ENCODE assay signal across 21 cellular contexts in the genomic region with DNA sequence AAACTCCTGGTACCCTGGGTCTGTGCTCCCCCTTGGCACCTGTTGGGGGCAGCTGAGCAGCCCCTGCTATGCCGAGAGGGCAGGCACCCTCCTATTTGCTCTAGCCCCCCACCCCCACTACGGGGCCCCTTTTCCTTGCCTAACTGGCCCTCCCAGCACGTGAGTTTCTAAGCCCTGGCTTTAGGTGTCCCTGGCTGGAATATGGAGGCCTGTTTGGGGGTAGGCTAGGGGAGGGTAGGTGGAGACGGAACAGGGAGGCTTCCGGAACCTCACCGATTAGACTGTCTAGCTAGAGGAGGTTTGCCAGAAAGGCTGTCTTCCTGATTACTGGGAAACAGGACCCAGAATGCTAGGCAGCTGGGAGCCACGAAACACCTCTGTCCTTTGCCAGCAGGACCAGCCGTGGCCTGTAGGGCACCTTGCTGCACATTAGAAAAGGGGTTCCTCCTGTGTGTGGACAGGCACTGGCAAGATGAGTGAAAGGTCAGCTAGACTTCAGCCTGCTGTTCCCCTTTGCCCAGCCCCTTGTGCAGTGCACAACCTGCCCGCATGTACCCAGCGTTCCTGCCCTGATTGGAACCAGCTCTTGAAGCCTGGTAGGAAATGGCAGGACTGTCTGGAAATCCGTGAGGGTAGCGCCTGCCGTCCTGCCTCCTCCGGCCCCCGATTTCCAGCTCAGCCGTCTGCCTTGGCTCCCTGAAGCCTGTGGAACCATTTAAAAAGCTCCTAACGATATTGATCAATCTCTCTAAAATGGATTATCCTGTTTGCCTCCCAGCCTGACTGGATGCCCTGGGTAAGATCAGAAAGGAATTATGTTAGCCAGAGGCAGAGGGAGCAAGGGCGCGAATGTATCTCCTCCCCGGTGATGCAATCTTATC.
DNase-seq lines count a peak whose midpoint lies in the region; ATAC-seq, FAIRE-seq and TF ChIP-seq lines count a peak whose summit lies in the region.
"Had no signal": no experiment of that assay in that cellular context is flagged by ENCODE, and none has a peak within 500 bp of the region (broad histone marks: within the 10 kb centered on the region; RNA-seq: fewer than 3 reads in every experiment).

No MANE protein-coding gene starts in this region.

- peaks cover 3% of the 10 kb centered on the region; the same call in 1 of the 3 replicates for H3K36me3 ChIP-seq in K562 (ENCODE audit: control insufficient read depth, insufficient read depth, low read length)
- no peaks in the 10 kb centered on the region for H3K36me3 ChIP-seq in right lobe of liver
- H3K36me3 ChIP-seq: prostate gland, tibial nerve had no signal

- FAIRE-seq in A549 (lab: Jason Lieb, UNC), result no peak
- FAIRE-seq in K562 (lab: Jason Lieb, UNC), result peak; percentile 11

- TF ChIP-seq POLR2A in A549 (IDR thresholded peaks at IDR 0.05; ENCODE audit: low read length) (no peak), K562 (conservative IDR thresholded peaks at IDR 0.05) (no peak), right lobe of liver (IDR thresholded peaks at IDR 0.05) (peak; percentile 38)

- no peak overlapping the region for H2AK5ac ChIP-seq in H9 (ENCODE audit: insufficient read length, low read length)

- intact Hi-C loops in K562 (cut with micrococcal nuclease) (no loop called here), right lobe of liver (cut with DNase I) (no loop called here)

- H3K4me1 ChIP-seq in A549 (peaks cover 11% of the 10 kb centered on the region), H9 (ENCODE audit: insufficient read depth, low read length) (peaks cover 3% of the 10 kb centered on the region; the same call in 1 of the 2 replicates), K562 (replicated peaks in 1 of 2; ENCODE audit: control insufficient read depth in 2 of 2, insufficient read depth in 2 of 2, low read length in 2 of 2) (peaks cover 55 to 84% of the 10 kb centered on the region in 2 experiments), right lobe of liver (peaks cover 0 to 49% (median 19%) of the 10 kb centered on the region in 4 donors)
- H3K4me1 ChIP-seq: prostate gland had no signal

- H3K27ac Mint-ChIP-seq in H9, result 0 out of 7 replicates have a peak overlapping the region, but pooled peaks of 1 of the 3 experiments have one; percentile 8
- H3K27ac Mint-ChIP-seq: activated CD4-positive, alpha-beta T cell treated with anti-CD3 and anti-CD28 coated beads for 36 hours; activated CD8-positive, alpha-beta memory T cell treated with anti-CD3 and anti-CD28 coated beads, Interleukin-2, amount 10 ng/mL, durations not matched to agents 7 days and 5 days had no signal

- H3K36me3 Mint-ChIP-seq in H9 (ENCODE audit: insufficient read depth in 1 of 3, low read depth in 3 of 3), result no peaks in the 10 kb centered on the region; a peak in 1 of 7 replicates
- H3K36me3 Mint-ChIP-seq: activated CD8-positive, alpha-beta memory T cell treated with anti-CD3 and anti-CD28 coated beads, Interleukin-2, amount 10 ng/mL, durations not matched to agents 7 days and 5 days; CD4-positive, alpha-beta memory T cell; naive thymus-derived CD8-positive, alpha-beta T cell had no signal

- no peak for TF ChIP-seq EP300 in A549 (IDR thresholded peaks at IDR 0.05)
- no peak for TF ChIP-seq EP300 in K562 (IDR thresholded peaks at IDR 0.05; ENCODE audit: low read length)

- H3K9ac ChIP-seq in H9 (ENCODE audit: extremely low read depth, insufficient read length, low read length), result no peak overlapping the region
- H3K9ac ChIP-seq in K562 (ENCODE audit: insufficient read depth in 1 of 2, low read depth in 2 of 2, low read length in 2 of 2), result peak overlapping the region; percentile 42 to 57

- H3K23ac ChIP-seq in H9 (ENCODE audit: insufficient read length, low read depth, low read length), result no peak overlapping the region

- no peak overlapping the region for H3K4me3 Mint-ChIP-seq in H9
- H3K4me3 Mint-ChIP-seq: activated CD4-positive, alpha-beta T cell treated with anti-CD3 and anti-CD28 coated beads for 36 hours; activated CD8-positive, alpha-beta memory T cell treated with anti-CD3 and anti-CD28 coated beads, Interleukin-2, amount 10 ng/mL, durations not matched to agents 7 days and 5 days; CD4-positive, alpha-beta memory T cell; naive thymus-derived CD8-positive, alpha-beta T cell had no signal

- no peak overlapping the region for H3K18ac ChIP-seq in H9 (ENCODE audit: insufficient read length, low read depth, low read length)

- H2AFZ ChIP-seq in H9 (ENCODE audit: low read length) (no peak overlapping the region), K562 (ENCODE audit: low read depth, low read length) (no peak overlapping the region; the same call in 1 of the 2 replicates)

- no peaks in the 10 kb centered on the region for H3K79me1 ChIP-seq in H9 (ENCODE audit: insufficient read depth, low read depth, low read length, poor library complexity, severe bottlenecking)

- CTCF ChIA-PET in A549 (lab: Yijun Ruan, JAX), result interaction anchor here (0.7 to 4.5 kb wide), 17 partner anchors 9 to 135 kb away, joined by 3 to 47 read pairs (median 6); no protein-coding TSS in a partner anchor
- CTCF ChIA-PET in K562 (lab: Yijun Ruan, JAX; ENCODE audit: low intra/inter-chr PET ratio), result interaction anchor here (0.7 kb wide), 1 partner anchor 189 kb away, joined by 3 read pairs; no protein-coding TSS in a partner anchor

- 88% methylated on average over 18 of the region's 20 CpGs for WGBS in A549 (ENCODE audit: missing lambda C conversion rate)
- no CpG with 5 or more reads among the region's 20 CpGs for WGBS in H9 (ENCODE audit: extremely low coverage, insufficient read length, low lambda C conversion rate)
- WGBS in K562 (ENCODE audit: insufficient coverage, low coverage, missing lambda C conversion rate), result 72% methylated on average over 20 of the region's 20 CpGs
- WGBS in right lobe of liver (ENCODE audit: insufficient coverage, low coverage, low lambda C conversion rate, missing lambda C conversion rate), result 55% methylated on average over 11 of the region's 20 CpGs

- H3K9me3 Mint-ChIP-seq in H9, result no peaks in the 10 kb centered on the region
- H3K9me3 Mint-ChIP-seq: CD4-positive, alpha-beta memory T cell; naive thymus-derived CD8-positive, alpha-beta T cell had no signal

- ATAC-seq in A549, result peak; percentile 49 to 57; a peak in 4 of 6 replicates
- ATAC-seq in K562, result peak; percentile 21
- peak in 2 of 4 donors; percentile 5 to 6 for ATAC-seq in right lobe of liver
- ATAC-seq in GM21390 (IDR thresholded peaks at IDR 0.05; ENCODE audit: unreplicated experiment), result no peak

- no peaks in the 10 kb centered on the region for H3K9me1 ChIP-seq in K562 (ENCODE audit: control insufficient read depth, insufficient read depth, low read length)

- no peak overlapping the region for H4K8ac ChIP-seq in H9 (replicated peaks; ENCODE audit: insufficient read length, low read depth, low read length)

- H3K4me2 ChIP-seq in A549 (no peak overlapping the region), H9 (ENCODE audit: insufficient read depth, insufficient read length, low read length) (no peak overlapping the region), K562 (ENCODE audit: insufficient read depth, low read length) (no peak overlapping the region)

- no peak overlapping the region; the same call in 1 of the 2 replicates for H3K14ac ChIP-seq in H9 (ENCODE audit: insufficient read depth, low read length)

- H3K23me2 ChIP-seq in H9 (ENCODE audit: insufficient read length, low read depth, low read length, poor library complexity, severe bottlenecking), result no peaks in the 10 kb centered on the region

- H3K27me3 Mint-ChIP-seq in H9 (ENCODE audit: low read depth), result peaks cover 2% of the 10 kb centered on the region; the same call in 1 of the 2 replicates
- H3K27me3 Mint-ChIP-seq: activated CD4-positive, alpha-beta T cell treated with anti-CD3 and anti-CD28 coated beads for 36 hours; activated CD8-positive, alpha-beta memory T cell treated with anti-CD3 and anti-CD28 coated beads, Interleukin-2, amount 10 ng/mL, durations not matched to agents 7 days and 5 days; CD4-positive, alpha-beta memory T cell had no signal

- H2BK5ac ChIP-seq in H9 (ENCODE audit: insufficient read length, low read length), result no peak overlapping the region

- no peak overlapping the region for H2BK15ac ChIP-seq in H9 (ENCODE audit: low read depth, low read length)

- H4K20me1 ChIP-seq in H9 (ENCODE audit: control insufficient read depth, insufficient read depth, insufficient read length) (no peaks in the 10 kb centered on the region), K562 (replicated peaks; ENCODE audit: control insufficient read depth, insufficient read depth, low read length) (no peaks in the 10 kb centered on the region)

- TF ChIP-seq RAD21 in A549 (conservative IDR thresholded peaks at IDR 0.05 in 1 of 2, IDR thresholded peaks at IDR 0.05 in 1 of 2) (no peak), K562 (CRISPR knock-in tag; conservative IDR thresholded peaks at IDR 0.05 in 1 of 2, IDR thresholded peaks at IDR 0.05 in 1 of 2) (no peak; a peak in 1 of 4 replicates)

- peak overlapping the region in 1 of 2 experiments; percentile 15; a peak in 3 of 6 replicates for H3K27ac ChIP-seq in A549
- H3K27ac ChIP-seq in H9 (ENCODE audit: insufficient read length, low read depth, low read length), result no peak overlapping the region
- peak overlapping the region; percentile 53; the same call in 2 of the 3 replicates for H3K27ac ChIP-seq in K562 (ENCODE audit: extremely low read depth, low read depth, low read length)
- no peak overlapping the region for H3K27ac ChIP-seq in right lobe of liver
- H3K27ac ChIP-seq: prostate gland, tibial nerve had no signal

- BruUV-seq in K562 (replicated peaks; lab: Mats Ljungman, UMichigan), result no TSS peak

- DNase-seq in A549 (ENCODE audit: low read depth in 1 of 2, low spot score in 1 of 2), result peak in 1 of 2 experiments; percentile 21
- DNase-seq in H9, result no peak
- no peak for DNase-seq in K562 (ENCODE audit: extremely low read depth in 1 of 4, low spot score in 3 of 4)
- DNase-seq in right lobe of liver, result no peak
- no peak for DNase-seq in GF-D8 (lab: John Stamatoyannopoulos, UW)
- DNase-seq in stimulated activated CD4-positive, alpha-beta T cell treated with anti-CD3 and anti-CD28 coated beads, Interleukin-15, amount 100 ng/mL, for 24 hours, result no peak
- DNase-seq in GM10266 (ENCODE audit: extremely low spot score), result no peak
- DNase-seq: central memory CD4-positive, alpha-beta T cell; DND-41; effector CD8-positive, alpha-beta T cell; HCEC 1CT; mammary epithelial cell; NCI-H2029; NCI-H510A had no signal

- no peak overlapping the region for H3K4ac ChIP-seq in H9 (ENCODE audit: low read depth, low read length)

- H4K5ac ChIP-seq in H9 (ENCODE audit: insufficient read length, low read depth, low read length), result no peak overlapping the region

- in situ Hi-C loops in K562 (cut with MboI), result no loop called here

- H3K27me3 ChIP-seq in H9 (ENCODE audit: insufficient read depth, low read length) (no peaks in the 10 kb centered on the region), K562 (ENCODE audit: control insufficient read depth in 2 of 2, insufficient read depth in 2 of 2, low read length in 2 of 2) (no peaks in the 10 kb centered on the region), right lobe of liver (no peaks in the 10 kb centered on the region)
- H3K27me3 ChIP-seq: tibial nerve had no signal

- H3K4me1 Mint-ChIP-seq in H9, result peaks cover 17 to 25% of the 10 kb centered on the region in 2 experiments
- H3K4me1 Mint-ChIP-seq: activated CD4-positive, alpha-beta T cell treated with anti-CD3 and anti-CD28 coated beads for 36 hours; activated CD8-positive, alpha-beta memory T cell treated with anti-CD3 and anti-CD28 coated beads, Interleukin-2, amount 10 ng/mL, durations not matched to agents 7 days and 5 days; CD4-positive, alpha-beta memory T cell had no signal

- POLR2A ChIA-PET in A549 (lab: Yijun Ruan, JAX), result no interaction called here
- POLR2A ChIA-PET in K562 (lab: Yijun Ruan, JAX), result interaction anchor here (0.9 to 7.8 kb wide), 12 partner anchors 13 to 224 kb away, joined by 3 to 72 read pairs (median 4); no protein-coding TSS in a partner anchor

- no peak overlapping the region for H3K4me3 ChIP-seq in A549
- no peak overlapping the region for H3K4me3 ChIP-seq in K562
- no peak overlapping the region for H3K4me3 ChIP-seq in right lobe of liver
- H3K4me3 ChIP-seq: prostate gland, tibial nerve had no signal

- no peak overlapping the region for H2BK12ac ChIP-seq in H9 (ENCODE audit: insufficient read length, low read depth, low read length)

- H4K91ac ChIP-seq in H9 (ENCODE audit: insufficient read length, low read depth, low read length), result no peak overlapping the region

- H3K9me3 ChIP-seq in A549 (no peaks in the 10 kb centered on the region), H9 (ENCODE audit: control insufficient read depth, low read depth, low read length) (no peaks in the 10 kb centered on the region), K562 (replicated peaks; ENCODE audit: control insufficient read depth, insufficient read depth, low read depth, low read length) (no peaks in the 10 kb centered on the region), right lobe of liver (no peaks in the 10 kb centered on the region)
- H3K9me3 ChIP-seq: prostate gland, tibial nerve had no signal

- H2BK20ac ChIP-seq in H9 (ENCODE audit: low read depth, low read length, poor library complexity, severe bottlenecking), result no peak overlapping the region

- H3K79me2 ChIP-seq in H9 (ENCODE audit: insufficient read depth, low read length) (no peaks in the 10 kb centered on the region), K562 (ENCODE audit: control insufficient read depth, insufficient read depth, low read length) (peaks cover 36% of the 10 kb centered on the region)

- no peak for TF ChIP-seq CTCF in A549 (IDR thresholded peaks at IDR 0.05)
- TF ChIP-seq CTCF in H9 (conservative IDR thresholded peaks at IDR 0.05), result peak; percentile 21; the same call in 2 of the 3 replicates
- peak in 2 of 3 experiments; percentile 30 to 38; a peak in 3 of 6 replicates for TF ChIP-seq CTCF in K562 (IDR thresholded peaks at IDR 0.05 in 2 of 3, conservative IDR thresholded peaks at IDR 0.05 in 1 of 3; ENCODE audit: insufficient read depth in 2 of 3, low read depth in 1 of 3, low read length in 3 of 3)
- peak in 2 of 4 donors; percentile 20 to 57 for TF ChIP-seq CTCF in right lobe of liver (IDR thresholded peaks at IDR 0.05)
- no peak for TF ChIP-seq CTCF in GM10266 (IDR thresholded peaks at IDR 0.05; ENCODE audit: control insufficient read depth, insufficient read depth, low read depth, missing control alignments)

- no peak overlapping the region for H3K56ac ChIP-seq in H9 (ENCODE audit: insufficient read length, low read depth, low read length)

- H3T11ph ChIP-seq in H9 (ENCODE audit: low read length), result no peak overlapping the region

- H2BK120ac ChIP-seq in H9 (ENCODE audit: low read depth, low read length, poor library complexity, severe bottlenecking), result no peak overlapping the region

Comparison
In these comparisons a context has a peak if more than half of its experiments do, and no peak if none do; other contexts are left out.
1. CTCF ChIP-seq: peak in H9 (single experiment) and K562 (2 of 3); none in A549 (single experiment) and GM10266 (single experiment).
2. Of the 35 proteins assayed by ChIP-seq in both K562 and A549: peak only in K562: BHLHE40, CTCF and HMGXB4; only in A549: none; in both: none; in neither: 32.